25 cellular contexts compared by ENCODE assay signal in genomic region chrX:24221872-24222271, GRCh38.
"Had no signal": no experiment of that assay in that cellular context is flagged by ENCODE, and none has a peak within 500 bp of the region (broad histone marks: within the 10 kb centered on the region; RNA-seq: fewer than 3 reads in every experiment).

No MANE protein-coding gene starts in this region.

- H3K27ac Mint-ChIP-seq: natural killer cell treated with Interleukin-12 subunit alpha and Interleukin-12 subunit beta and Interleukin-15 and Interleukin-18, amount 100 ng/mL, for 72 hours; stimulated activated naive B cell treated with anti-CD40 and anti-IgM and Interleukin-4, amounts not matched to agents 10 μg/mL and 1 μg/mL and 100 μg/mL, for 72 hours had no signal

- ATAC-seq: mucosa of descending colon; naive thymus-derived CD4-positive, alpha-beta T cell; natural killer cell treated with Interleukin-12 subunit alpha and Interleukin-12 subunit beta and Interleukin-15 and Interleukin-18, amount 100 ng/mL, for 72 hours; sciatic nerve; stimulated activated naive B cell treated with anti-CD40 and anti-IgM and Interleukin-4, amounts not matched to agents 10 μg/mL and 1 μg/mL and 100 μg/mL, for 72 hours; stimulated activated naive CD8-positive, alpha-beta T cell treated with anti-CD3 and anti-CD28 coated beads, Interleukin-15, Interleukin-2, amounts not matched to agents 100 U/mL and 50 U/mL, for 24 hours had no signal

- H3K36me3 ChIP-seq: left ventricle myocardium inferior, ovary, right atrium auricular region, stomach, thyroid gland, transverse colon, upper lobe of left lung, vagina had no signal

- H3K36me3 Mint-ChIP-seq: natural killer cell treated with Interleukin-12 subunit alpha and Interleukin-12 subunit beta and Interleukin-15 and Interleukin-18, amount 100 ng/mL, for 72 hours had no signal

- H3K27me3 ChIP-seq: ovary, right atrium auricular region, stomach, testis, thyroid gland, transverse colon, upper lobe of left lung, vagina had no signal

- H3K4me1 ChIP-seq: left ventricle myocardium inferior, right atrium auricular region, stomach, testis, thyroid gland, transverse colon, upper lobe of left lung, vagina had no signal

- DNase-seq: islet precursor cell; left ventricle myocardium inferior; mesendoderm; midbrain; mucosa of descending colon; naive thymus-derived CD4-positive, alpha-beta T cell; ovary; stimulated activated CD4-positive, alpha-beta T cell treated with anti-CD3 and anti-CD28 coated beads, Interleukin-12 subunit alpha, Interleukin-12 subunit beta, amount 100 ng/mL, for 4 hours; stimulated activated CD4-positive, alpha-beta T cell treated with anti-CD3 and anti-CD28 coated beads, Interleukin-15, amount 100 ng/mL, for 24 hours; stimulated activated CD4-positive, alpha-beta T cell treated with anti-CD3 and anti-CD28 coated beads, Interleukin-2, amount 100 ng/mL, for 24 hours; stimulated activated CD4-positive, alpha-beta T cell treated with anti-CD3 and anti-CD28 coated beads, Interleukin-4, amount 100 ng/mL, for 1 hour; stimulated activated naive B cell treated with anti-CD40 and anti-IgM and Interleukin-4, amounts not matched to agents 10 μg/mL and 1 μg/mL and 100 μg/mL, for 72 hours; stimulated activated naive CD8-positive, alpha-beta T cell treated with anti-CD3 and anti-CD28 coated beads, Interleukin-15, Interleukin-2, amounts not matched to agents 100 U/mL and 50 U/mL, for 24 hours; stomach; testis; thyroid gland; transverse colon; upper lobe of left lung had no signal

- H3K4me3 ChIP-seq: left ventricle myocardium inferior, lung, mucosa of descending colon, ovary, right atrium auricular region, skin epidermis, stomach, testis, thyroid gland, transverse colon, upper lobe of left lung, vagina had no signal

- H3K27ac ChIP-seq: left ventricle myocardium inferior, ovary, right atrium auricular region, skin epidermis, stomach, testis, thyroid gland, transverse colon, upper lobe of left lung, vagina had no signal

- H3K9me3 ChIP-seq: left ventricle myocardium inferior, mucosa of descending colon, ovary, testis, thyroid gland, transverse colon, upper lobe of left lung, vagina had no signal

- H3K27me3 Mint-ChIP-seq: naive thymus-derived CD4-positive, alpha-beta T cell; natural killer cell treated with Interleukin-12 subunit alpha and Interleukin-12 subunit beta and Interleukin-15 and Interleukin-18, amount 100 ng/mL, for 72 hours; progenitor cell of endocrine pancreas; stimulated activated naive B cell treated with anti-CD40 and anti-IgM and Interleukin-4, amounts not matched to agents 10 μg/mL and 1 μg/mL and 100 μg/mL, for 72 hours had no signal

- H3K9me3 Mint-ChIP-seq: natural killer cell treated with Interleukin-12 subunit alpha and Interleukin-12 subunit beta and Interleukin-15 and Interleukin-18, amount 100 ng/mL, for 72 hours had no signal

- H3K4me3 Mint-ChIP-seq: naive thymus-derived CD4-positive, alpha-beta T cell; natural killer cell treated with Interleukin-12 subunit alpha and Interleukin-12 subunit beta and Interleukin-15 and Interleukin-18, amount 100 ng/mL, for 72 hours; stimulated activated naive B cell treated with anti-CD40 and anti-IgM and Interleukin-4, amounts not matched to agents 10 μg/mL and 1 μg/mL and 100 μg/mL, for 72 hours had no signal
